In the genomic region with DNA sequence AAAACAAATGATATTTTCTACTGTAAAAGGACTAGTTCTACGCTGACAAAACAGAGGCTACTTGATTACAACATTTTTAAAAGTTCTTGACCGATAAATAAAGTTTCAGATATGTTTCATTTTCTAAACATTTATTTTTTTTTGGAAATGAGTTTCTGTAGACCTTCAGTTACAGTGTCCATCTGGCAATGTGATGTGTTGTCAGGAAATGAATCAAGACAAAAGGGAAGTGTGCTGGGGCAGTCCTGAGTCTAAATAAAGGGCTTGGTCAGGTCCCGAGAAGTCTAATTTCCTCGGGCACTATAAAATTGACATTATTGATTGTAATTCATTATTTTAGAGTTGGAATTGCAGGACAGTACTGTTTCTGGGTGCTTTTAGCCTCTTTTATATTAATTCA, we compare ENCODE assay signal across 36 cellular contexts. TPM values are rescaled to one million over a fixed set of nuclear protein-coding genes. Genes with fewer than 3 reads are reported as not detected.
"Had no signal": no experiment of that assay in that cellular context is flagged by ENCODE, and none has a peak within 500 bp of the region (broad histone marks: within the 10 kb centered on the region; RNA-seq: fewer than 3 reads in every experiment).

No MANE protein-coding gene starts in this region.

- DNase-seq: activated CD4-positive, alpha-beta T cell treated with anti-CD3 and anti-CD28 coated beads for 48 hours; activated CD4-positive, alpha-beta T cell treated with anti-CD3 and anti-CD28 coated beads, Interleukin-2, amount 50 U/mL, for 48 hours; activated CD8-positive, alpha-beta memory T cell treated with anti-CD3 and anti-CD28 coated beads for 24 hours; activated effector memory CD4-positive, alpha-beta T cell treated with Interleukin-2 at 50 U/mL for 16 hours; activated naive CD4-positive, alpha-beta T cell treated with anti-CD3 and anti-CD28 coated beads for 36 hours; activated naive CD8-positive, alpha-beta T cell treated with anti-CD3 and anti-CD28 coated beads for 36 hours; adrenal gland; aorta; body of pancreas; cerebellar nuclear complex; effector memory CD8-positive, alpha-beta T cell; heart right ventricle; kidney glomerular epithelial cell; mucosa of descending colon; right lobe of liver; stimulated activated CD4-positive, alpha-beta T cell treated with anti-CD3 and anti-CD28 coated beads, Interleukin-2, amount 100 ng/mL, for 48 hours; substantia nigra; T-helper 1 cell; upper lobe of left lung had no signal

- H3K27ac ChIP-seq: adrenal gland, body of pancreas, coronary artery, right lobe of liver, upper lobe of left lung, VCaP had no signal

- H3K36me3 ChIP-seq: adrenal gland, upper lobe of left lung had no signal

- ATAC-seq: activated CD4-positive, CD25-positive, alpha-beta regulatory T cell treated with anti-CD3 and anti-CD28 coated beads, Interleukin-2, amount 50 U/mL, for 24 hours; body of pancreas; effector memory CD8-positive, alpha-beta T cell; left lobe of liver; mucosa of descending colon; natural killer cell treated with Interleukin-12 subunit alpha and Interleukin-12 subunit beta and Interleukin-15 and Interleukin-18, amount 100 ng/mL, for 72 hours; right lobe of liver had no signal

- H3K4me3 ChIP-seq: adrenal gland, body of pancreas, coronary artery, heart right ventricle, lung, mucosa of descending colon, right lobe of liver, upper lobe of left lung had no signal

- H3K4me1 ChIP-seq: adrenal gland, body of pancreas, right lobe of liver, upper lobe of left lung had no signal

- FAIRE-seq: TTC549 had no signal

- H3K9me3 ChIP-seq: adrenal gland, body of pancreas, heart right ventricle, mucosa of descending colon, right lobe of liver, upper lobe of left lung had no signal

- H3K27me3 ChIP-seq: adrenal gland, body of pancreas, heart right ventricle, right lobe of liver, upper lobe of left lung had no signal

RNA-seq across cellular contexts. Expression of gene FTHL17, which starts 57.0 kb away (rescaled TPM):
- total RNA-seq: activated naive CD4-positive, alpha-beta T cell treated with anti-CD3 and anti-CD28 coated beads for 36 hours; activated naive CD8-positive, alpha-beta T cell treated with anti-CD3 and anti-CD28 coated beads for 36 hours; adrenal gland; aorta; body of pancreas; fibroblast of lung; fibroblast of villous mesenchyme; heart right ventricle; left lobe of liver; lung; mesenteric fat pad; mucosa of descending colon; myocyte; natural killer cell treated with Interleukin-12 subunit alpha and Interleukin-12 subunit beta and Interleukin-15 and Interleukin-18, amount 100 ng/mL, for 72 hours; omental fat pad; posterior vena cava; renal cortical epithelial cell; right lobe of liver; skeletal muscle tissue; upper lobe of left lung had no signal
- polyA plus RNA-seq: adrenal gland, aorta, esophagus, fibroblast of lung, heart right ventricle, lung, thymus had no signal
